Comparison of ENCODE assay signal across 8 cellular contexts in the genomic region with DNA sequence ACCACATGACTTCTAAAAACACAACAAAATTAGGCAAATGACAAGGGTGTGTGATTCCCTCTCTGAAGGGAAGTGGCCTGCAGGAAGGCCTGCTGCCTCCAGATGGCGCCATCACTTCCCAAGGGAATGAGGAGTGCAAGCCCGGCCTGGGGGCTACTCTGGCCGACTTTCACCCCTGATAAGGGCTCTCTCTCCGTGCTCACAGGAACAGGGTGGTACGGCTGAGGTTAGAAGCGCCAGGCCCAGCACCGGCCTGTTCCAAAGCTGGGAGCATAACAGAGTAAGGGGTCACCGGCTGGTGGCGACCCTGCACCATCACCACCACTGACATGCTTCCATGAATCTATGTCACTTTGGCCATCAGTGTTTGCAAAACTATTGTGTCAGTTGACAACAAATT. TPM values are rescaled to one million over a fixed set of nuclear protein-coding genes. Genes with fewer than 3 reads are reported as not detected.
A peak's percentile ranks its signal among the peaks of the same experiment; 100 is the strongest.
DNase-seq lines count a peak whose midpoint lies in the region; ATAC-seq lines count a peak whose summit lies in the region.

No MANE protein-coding gene starts in this region.

- no peak for ATAC-seq in GM21528 (IDR thresholded peaks at IDR 0.05; ENCODE audit: low FRiP score, unreplicated experiment)

- DNase-seq in NCI-H146 (lab: John Stamatoyannopoulos, UW) (peak; percentile 43), NCI-H146 treated with DMSO at 0.1 percent for 48 hours (lab: John Stamatoyannopoulos, UW; ENCODE audit: unreplicated experiment) (no peak), HT-29 (ENCODE audit: low spot score) (peak; percentile 60), hepatic stellate cell (ENCODE audit: low spot score) (peak; percentile 59), NCI-H128 (lab: John Stamatoyannopoulos, UW; ENCODE audit: unreplicated experiment) (no peak)
- peak; percentile 51 to 63 for DNase-seq in activated T-cell treated with anti-CD3 and anti-CD28 coated beads, Interleukin-2, amount 50 U/mL, for 48 hours
- DNase-seq in stimulated activated CD8-positive, alpha-beta memory T cell treated with anti-CD3 and anti-CD28 coated beads, Interleukin-4, amount 100 ng/mL, for 48 hours: peak; percentile 73

RNA-seq across cellular contexts. Expression of gene RBP3, which starts 13.1 kb away (rescaled TPM):
- 0.20 TPM in 1 of 2 replicates, not detected in the other for total RNA-seq in HT-29 (2014; rRNA removed; shearing (Covaris generic))

RNA-seq across cellular contexts. Expression of gene ZNF488, which starts 22.8 kb away (rescaled TPM):
- 6.6 and 6.8 TPM in 2 replicates for total RNA-seq in HT-29 (2014; rRNA removed; shearing (Covaris generic))

RNA-seq across cellular contexts. Expression of gene GDF2, which starts 39.0 kb away (rescaled TPM):
- not detected in 2 replicates for total RNA-seq in HT-29 (2014; rRNA removed; shearing (Covaris generic))

Comparison
In these comparisons a context has a peak if more than half of its experiments do, and no peak if none do; other contexts are left out.
1. DNase-seq: peak in NCI-H146 (single experiment), HT-29 (single experiment), activated T-cell treated with anti-CD3 and anti-CD28 coated beads, Interleukin-2, amount 50 U/mL, for 48 hours (2 of 2), hepatic stellate cell (single experiment) and stimulated activated CD8-positive, alpha-beta memory T cell treated with anti-CD3 and anti-CD28 coated beads, Interleukin-4, amount 100 ng/mL, for 48 hours (single experiment); none in NCI-H146 treated with DMSO at 0.1 percent for 48 hours (single experiment) and NCI-H128 (single experiment).